In genomic region chr19:18701250-18701608, GRCh38 we compare ENCODE assay signal across 8 cellular contexts. TPM values are rescaled to one million over a fixed set of nuclear protein-coding genes. Genes with fewer than 3 reads are reported as not detected.
DNase-seq lines count a peak whose midpoint lies in the region; ATAC-seq and TF ChIP-seq lines count a peak whose summit lies in the region.

No MANE protein-coding gene starts in this region.

- no peaks in the 10 kb centered on the region for H3K36me3 ChIP-seq in PC-3 (ENCODE audit: low read depth, low read length)

- H3K4me1 ChIP-seq in PC-3 (ENCODE audit: insufficient read depth, low read length) = peaks cover 19% of the 10 kb centered on the region

- no peaks in the 10 kb centered on the region for H3K27me3 ChIP-seq in PC-3 (ENCODE audit: low read length)

- TF ChIP-seq CTCF in AG10803 (conservative IDR thresholded peaks at IDR 0.05; ENCODE audit: low read length) (no peak), PC-3 (conservative IDR thresholded peaks at IDR 0.05; ENCODE audit: low read depth, low read length) (no peak), foreskin fibroblast (IDR thresholded peaks at IDR 0.05; ENCODE audit: low read depth, low read length) (no peak)

- peak overlapping the region; percentile 93 for H3K4me2 ChIP-seq in PC-3 (ENCODE audit: low read length)

- H3K4me3 ChIP-seq in AG10803 (ENCODE audit: low read length) (peak overlapping the region; percentile 53), PC-3 (ENCODE audit: low read length) (peak overlapping the region; percentile 74), foreskin fibroblast (ENCODE audit: low read depth in 1 of 2, low read length in 2 of 2) (peak overlapping the region; percentile 33 to 42)

- no peaks in the 10 kb centered on the region for H3F3A ChIP-seq in PC-3 (ENCODE audit: low read length, unreplicated experiment)

- intact Hi-C loops in PC-3 (cut with micrococcal nuclease) = no loop called here

- POLR2A ChIA-PET in PC-3 (lab: Charles Lee; ENCODE audit: unreplicated experiment) = no interaction called here

- no peak overlapping the region for H3K27ac ChIP-seq in PC-3 (ENCODE audit: low read length)
- H3K27ac ChIP-seq in temporal lobe (ENCODE audit: low read depth, low read length) = peak overlapping the region; percentile 61

- H4K20me1 ChIP-seq in PC-3 (ENCODE audit: low read length) = peaks cover 16% of the 10 kb centered on the region; the same call in 1 of the 2 replicates

- DNase-seq in AG10803 (ENCODE audit: low read depth) = no peak
- peak; percentile 15 for DNase-seq in PC-3
- DNase-seq in foreskin fibroblast = no peak
- no peak for DNase-seq in DMS153 (lab: John Stamatoyannopoulos, UW)
- no peak for DNase-seq in stimulated activated CD4-positive, alpha-beta T cell treated with anti-CD3 and anti-CD28 coated beads, Interleukin-4, amount 100 ng/mL, for 24 hours
- DNase-seq in activated CD4-positive, CD25-positive, alpha-beta regulatory T cell treated with anti-CD3 and anti-CD28 coated beads, Interleukin-2, amount 50 U/mL, for 72 hours = no peak

- no TSS peak for BruUV-seq in PC-3 (replicated peaks; lab: Mats Ljungman, UMichigan)

- no peaks in the 10 kb centered on the region for H3K9me3 ChIP-seq in PC-3 (ENCODE audit: low read length)

- CTCF ChIA-PET in PC-3 (lab: Charles Lee) = interaction anchor here (0.7 kb wide), 1 partner anchor 339 kb away, joined by 3 read pairs; no protein-coding TSS in a partner anchor

- ATAC-seq in GM21423 (IDR thresholded peaks at IDR 0.05; ENCODE audit: unreplicated experiment) (peak; percentile 8), PC-3 (peak; percentile 5; the same call in 1 of the 2 replicates)

- no peaks in the 10 kb centered on the region for H3K9me2 ChIP-seq in PC-3 (replicated peaks; ENCODE audit: low read length)

- peak overlapping the region; percentile 80 for H2AFZ ChIP-seq in PC-3 (ENCODE audit: low read length)

- H3K79me2 ChIP-seq in PC-3 (ENCODE audit: low read length) = peaks cover 45% of the 10 kb centered on the region

- no peak overlapping the region for H3K9ac ChIP-seq in PC-3 (ENCODE audit: low read length)

RNA-seq across cellular contexts. Expression of gene CRTC1, which starts 17.7 kb away (rescaled TPM):
- total RNA-seq in PC-3 (2014; rRNA removed) (6.7 and 8.5 TPM in 2 replicates), temporal lobe (13.3 TPM)
